Comparison of ENCODE assay signal across 16 cellular contexts in the genomic region with DNA sequence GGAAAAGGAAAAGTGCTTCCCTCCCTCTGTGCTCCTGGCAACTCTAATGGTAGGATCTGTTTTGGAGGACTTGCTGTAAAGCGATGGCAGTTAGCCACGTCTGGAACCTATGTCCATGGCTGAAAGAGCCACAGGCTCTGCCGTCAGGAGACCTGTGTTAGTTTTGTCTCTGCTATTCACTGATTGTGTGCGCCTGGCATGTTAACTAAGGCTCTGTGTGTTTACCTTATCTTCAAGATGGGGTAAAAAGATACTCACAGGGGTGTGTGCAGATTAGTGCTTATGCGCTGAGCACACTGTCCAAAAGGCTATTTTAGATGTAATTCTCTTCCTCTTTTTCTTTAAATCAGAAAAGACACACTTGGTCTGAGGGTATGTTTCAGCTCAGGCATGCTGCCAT.
"Had no signal": no experiment of that assay in that cellular context is flagged by ENCODE, and none has a peak within 500 bp of the region (broad histone marks: within the 10 kb centered on the region; RNA-seq: fewer than 3 reads in every experiment).

No MANE protein-coding gene starts in this region.

- H3K4me3 ChIP-seq: right lobe of liver, skin epidermis, tibial artery had no signal

- H3K27ac ChIP-seq: right lobe of liver, skin epidermis, tibial artery, VCaP had no signal

- DNase-seq: activated CD4-positive, alpha-beta memory T cell treated with anti-CD3 and anti-CD28 coated beads, Interleukin-2, amount 10 ng/mL, durations not matched to agents 7 days and 5 days; activated CD4-positive, alpha-beta T cell treated with anti-CD3 and anti-CD28 coated beads, Interleukin-2, amount 10 ng/mL, durations not matched to agents 24 days and 14 days; activated effector memory CD4-positive, alpha-beta T cell treated with anti-CD3 and anti-CD28 coated beads, Interleukin-2, amount 50 U/mL, for 16 hours; activated naive CD4-positive, alpha-beta T cell treated with anti-CD3 and anti-CD28 coated beads, Interleukin-2, amount 10 ng/mL, durations not matched to agents 7 days and 5 days; amygdala; foreskin fibroblast; left ventricle myocardium superior; mammary epithelial cell; posterior cingulate gyrus; right lobe of liver; stimulated activated CD4-positive, alpha-beta T cell treated with anti-CD3 and anti-CD28 coated beads, Interleukin-1b, Interleukin-23, amount 100 ng/mL, for 48 hours; T1000; tibial artery had no signal

- H3K36me3 ChIP-seq: right lobe of liver, tibial artery had no signal

- H3K4me1 ChIP-seq: right lobe of liver had no signal

- H3K9me3 ChIP-seq: right lobe of liver, tibial artery had no signal

- H3K27me3 ChIP-seq: right lobe of liver, tibial artery had no signal

- ATAC-seq: activated CD4-positive, CD25-positive, alpha-beta regulatory T cell treated with anti-CD3 and anti-CD28 coated beads, Interleukin-2, amount 50 U/mL, for 24 hours; left ventricle myocardium superior; right lobe of liver had no signal
